ENCODE assay signal across 11 cellular contexts in genomic region chr5:148397968-148398595, GRCh38. TPM values are rescaled to one million over a fixed set of nuclear protein-coding genes. Genes with fewer than 3 reads are reported as not detected.
DNase-seq lines count a peak whose midpoint lies in the region; ATAC-seq and TF ChIP-seq lines count a peak whose summit lies in the region.
"Had no signal": no experiment of that assay in that cellular context is flagged by ENCODE, and none has a peak within 500 bp of the region (broad histone marks: within the 10 kb centered on the region; RNA-seq: fewer than 3 reads in every experiment).

No MANE protein-coding gene starts in this region.

- H3K27me3 Mint-ChIP-seq in HFFc6 (ENCODE audit: insufficient read depth), result no peaks in the 10 kb centered on the region; the same call in 1 of the 2 replicates

- no peak for TF ChIP-seq CTCF in HFFc6 (IDR thresholded peaks at IDR 0.05)

- ATAC-seq in HG02571 (IDR thresholded peaks at IDR 0.05; ENCODE audit: unreplicated experiment), result no peak
- no peak for ATAC-seq in HG02938 (IDR thresholded peaks at IDR 0.05; ENCODE audit: unreplicated experiment)
- ATAC-seq: sciatic nerve had no signal

- peaks cover 48% of the 10 kb centered on the region for H3K4me1 Mint-ChIP-seq in HFFc6 (ENCODE audit: low read depth)

- H3K36me3 Mint-ChIP-seq in HFFc6 (ENCODE audit: low read depth), result peaks cover 26% of the 10 kb centered on the region

- no peaks in the 10 kb centered on the region for H3K9me3 Mint-ChIP-seq in HFFc6

- H3K27ac Mint-ChIP-seq in HFFc6, result 0 out of 2 replicates have a peak overlapping the region, but pooled peaks have one; percentile 10

- no peak overlapping the region for H3K4me3 Mint-ChIP-seq in HFFc6

- peak; percentile 50 to 71 for DNase-seq in AML-193 (lab: John Stamatoyannopoulos, UW)
- no peak for DNase-seq in HFFc6
- DNase-seq in SKM-1 (lab: John Stamatoyannopoulos, UW; ENCODE audit: unreplicated experiment), result peak; percentile 92
- peak; percentile 70 for DNase-seq in iPS-NIHi7 (ENCODE audit: extremely low spot score)
- DNase-seq in DMS 273 (lab: John Stamatoyannopoulos, UW; ENCODE audit: unreplicated experiment), result no peak
- DNase-seq in NCI-H1417 treated with DMSO at 0.1 percent for 48 hours (lab: John Stamatoyannopoulos, UW), result no peak
- DNase-seq: activated CD4-positive, alpha-beta T cell treated with anti-CD3 and anti-CD28 coated beads for 4 hours; NCI-H1930 had no signal

RNA-seq across cellular contexts. Expression of gene FBXO38, which starts 14.3 kb away (rescaled TPM):
- 10 to 100 TPM; 28.1 to 31.7 (median 30.9) TPM for total RNA-seq in HFFc6 (2021; fragmentation: NEBNext Ultra II Directional; extraction: Animal tissue kit (Norgen Biotek cat#: 25700))

Comparison
In these comparisons a context has a peak if more than half of its experiments do, and no peak if none do; other contexts are left out.
1. DNase-seq: peak in AML-193 (2 of 2), SKM-1 (single experiment) and iPS-NIHi7 (single experiment); none in HFFc6 (single experiment), DMS 273 (single experiment) and NCI-H1417 treated with DMSO at 0.1 percent for 48 hours (single experiment).